Comparison of ENCODE assay signal across 1 cellular context in genomic region chr11:27362749-27363575, GRCh38.
TF ChIP-seq lines count a peak whose summit lies in the region.

CCDC34 (minus strand) TSS chr11:27363215; CDS start chr11:27363194, 21 bp downstream.

TF ChIP-seq in HEK293, 187 proteins besides CTCF, POLR2A, EP300 and RAD21 (continued from another document):
- TF ChIP-seq ZNF704 (tag by site-specific recombination; IDR thresholded peaks at IDR 0.05) = no peak
- peak; percentile 85 for TF ChIP-seq ZIC2 (tag by site-specific recombination; IDR thresholded peaks at IDR 0.05)
- peak; percentile 24; the same call in 1 of the 2 replicates for TF ChIP-seq ZNF843 (tag by site-specific recombination; IDR thresholded peaks at IDR 0.05)
- no peak for TF ChIP-seq ZNF155 (tag by site-specific recombination; IDR thresholded peaks at IDR 0.05)
- TF ChIP-seq ZNF48 (tag by site-specific recombination; IDR thresholded peaks at IDR 0.05) = no peak
- TF ChIP-seq ZNF623 (tag by site-specific recombination; IDR thresholded peaks at IDR 0.05) = no peak
- TF ChIP-seq ZNF544 (tag by site-specific recombination; IDR thresholded peaks at IDR 0.05) = no peak
- TF ChIP-seq SP3 (tag by site-specific recombination; IDR thresholded peaks at IDR 0.05) = peak; percentile 23; the same call in 1 of the 2 replicates
- TF ChIP-seq ZNF473 (tag by site-specific recombination; IDR thresholded peaks at IDR 0.05) = no peak
- TF ChIP-seq ZNF148 (tag by site-specific recombination; IDR thresholded peaks at IDR 0.05; ENCODE audit: borderline replicate concordance) = no peak
- peak; percentile 42; the same call in 1 of the 2 replicates for TF ChIP-seq MYNN (tag by site-specific recombination; IDR thresholded peaks at IDR 0.05; ENCODE audit: borderline replicate concordance)
- peak; percentile 93 for TF ChIP-seq ZNF513 (tag by site-specific recombination; IDR thresholded peaks at IDR 0.05)
- no peak for TF ChIP-seq OSR2 (tag by site-specific recombination; IDR thresholded peaks at IDR 0.05)
- TF ChIP-seq ZNF248 (tag by site-specific recombination; IDR thresholded peaks at IDR 0.05) = no peak
- TF ChIP-seq ZNF747 (tag by site-specific recombination; IDR thresholded peaks at IDR 0.05) = no peak
- no peak for TF ChIP-seq ZNF701 (tag by site-specific recombination; IDR thresholded peaks at IDR 0.05)
- no peak for TF ChIP-seq ZNF549 (tag by site-specific recombination; IDR thresholded peaks at IDR 0.05)
- TF ChIP-seq ZNF354C (tag by site-specific recombination; IDR thresholded peaks at IDR 0.05; ENCODE audit: borderline replicate concordance, low read depth) = no peak
- no peak for TF ChIP-seq AEBP2 (tag by site-specific recombination; IDR thresholded peaks at IDR 0.05; ENCODE audit: borderline replicate concordance)
- peak; percentile 81 for TF ChIP-seq PATZ1 (tag by site-specific recombination; IDR thresholded peaks at IDR 0.05)
- no peak for TF ChIP-seq ZNF621 (tag by site-specific recombination; IDR thresholded peaks at IDR 0.05)
- 0 out of 2 replicates have a peak, but pooled peaks have one; percentile 77 for TF ChIP-seq GFI1B (tag by site-specific recombination; IDR thresholded peaks at IDR 0.05)
- TF ChIP-seq ZSCAN23 (tag by site-specific recombination; IDR thresholded peaks at IDR 0.05) = no peak
- no peak for TF ChIP-seq ZNF670 (tag by site-specific recombination; IDR thresholded peaks at IDR 0.05; ENCODE audit: low read depth)
- no peak for TF ChIP-seq ZNF16 (tag by site-specific recombination; IDR thresholded peaks at IDR 0.05; ENCODE audit: low read depth)
- TF ChIP-seq ZNF133 (tag by site-specific recombination; IDR thresholded peaks at IDR 0.05) = 0 out of 2 replicates have a peak, but pooled peaks have one; percentile 10
- no peak for TF ChIP-seq ZNF350 (tag by site-specific recombination; IDR thresholded peaks at IDR 0.05)
- no peak for TF ChIP-seq ZNF132 (tag by site-specific recombination; IDR thresholded peaks at IDR 0.05; ENCODE audit: borderline replicate concordance)
- no peak for TF ChIP-seq KLF7 (tag by site-specific recombination; IDR thresholded peaks at IDR 0.05; ENCODE audit: borderline replicate concordance)
- TF ChIP-seq ZNF391 (tag by site-specific recombination; IDR thresholded peaks at IDR 0.05; ENCODE audit: borderline replicate concordance, low read depth) = no peak
- no peak for TF ChIP-seq BCL11B (tag by site-specific recombination; IDR thresholded peaks at IDR 0.05; ENCODE audit: low read depth)
- TF ChIP-seq ZNF335 (tag by site-specific recombination; conservative IDR thresholded peaks at IDR 0.05) = peak; percentile 97
- no peak for TF ChIP-seq SALL2 (tag by site-specific recombination; IDR thresholded peaks at IDR 0.05; ENCODE audit: borderline replicate concordance)
- no peak for TF ChIP-seq ZBTB1 (tag by site-specific recombination; IDR thresholded peaks at IDR 0.05)
- TF ChIP-seq ZNF664 (tag by site-specific recombination; IDR thresholded peaks at IDR 0.05) = no peak
- no peak for TF ChIP-seq ZNF510 (tag by site-specific recombination; IDR thresholded peaks at IDR 0.05; ENCODE audit: insufficient replicate concordance)
- no peak for TF ChIP-seq ZNF518A (tag by site-specific recombination; conservative IDR thresholded peaks at IDR 0.05; ENCODE audit: low read depth)
- no peak for TF ChIP-seq HIC1 (tag by site-specific recombination; IDR thresholded peaks at IDR 0.05)
- no peak for TF ChIP-seq ZNF18 (tag by site-specific recombination; IDR thresholded peaks at IDR 0.05)
- TF ChIP-seq ZNF121 (tag by site-specific recombination; IDR thresholded peaks at IDR 0.05) = no peak
- no peak for TF ChIP-seq ZNF174 (tag by site-specific recombination; IDR thresholded peaks at IDR 0.05)
- TF ChIP-seq ZBTB49 (tag by site-specific recombination; IDR thresholded peaks at IDR 0.05; ENCODE audit: low read depth) = no peak
